In the genomic region with DNA sequence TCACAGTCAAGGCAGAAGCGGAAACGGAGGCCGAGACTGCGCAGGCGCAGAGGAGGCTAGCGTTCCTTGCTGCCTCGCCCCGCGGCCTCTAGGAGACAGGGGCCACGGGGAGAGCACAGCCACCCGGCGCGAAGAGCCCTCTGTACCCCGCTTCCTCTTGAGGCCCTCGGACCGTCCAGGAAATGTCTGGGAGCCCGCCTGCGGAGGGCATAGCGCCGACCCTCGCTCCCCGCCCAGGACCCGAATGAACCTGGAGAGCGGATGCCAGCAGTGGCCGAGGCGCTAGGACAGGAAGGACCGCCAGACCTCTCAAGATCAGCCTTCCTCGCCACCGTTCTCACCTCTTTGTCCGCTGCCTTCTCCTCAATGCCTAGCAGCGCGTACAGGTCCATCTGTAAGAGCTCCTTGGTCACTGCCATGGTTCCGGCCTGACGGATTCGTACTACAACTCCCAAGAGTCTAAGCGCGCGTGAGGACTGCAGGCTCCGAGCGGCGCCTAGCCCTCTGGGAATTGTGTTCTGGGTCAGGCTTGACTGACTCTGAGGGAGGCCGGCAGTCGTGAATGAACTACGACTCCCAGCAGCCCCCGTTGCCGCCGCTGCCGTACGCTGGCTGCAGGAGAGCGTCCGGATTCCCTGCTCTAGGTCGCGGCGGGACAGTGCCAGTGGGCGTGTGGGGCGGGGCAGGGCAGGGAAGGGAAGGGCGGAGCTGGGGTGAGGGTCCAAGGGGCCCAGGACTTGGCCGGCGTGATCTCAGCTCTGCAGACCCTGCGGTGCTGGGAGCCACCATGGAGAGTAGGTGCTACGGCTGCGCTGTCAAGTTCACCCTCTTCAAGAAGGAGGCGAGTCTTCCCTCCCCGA, we compare ENCODE assay signal across 8 cellular contexts. TPM values are rescaled to one million over a fixed set of nuclear protein-coding genes. Genes with fewer than 3 reads are reported as not detected.
A peak's percentile ranks its signal among the peaks of the same experiment; 100 is the strongest.
DNase-seq lines count a peak whose midpoint lies in the region; ATAC-seq and TF ChIP-seq lines count a peak whose summit lies in the region.

A gene with protein sequence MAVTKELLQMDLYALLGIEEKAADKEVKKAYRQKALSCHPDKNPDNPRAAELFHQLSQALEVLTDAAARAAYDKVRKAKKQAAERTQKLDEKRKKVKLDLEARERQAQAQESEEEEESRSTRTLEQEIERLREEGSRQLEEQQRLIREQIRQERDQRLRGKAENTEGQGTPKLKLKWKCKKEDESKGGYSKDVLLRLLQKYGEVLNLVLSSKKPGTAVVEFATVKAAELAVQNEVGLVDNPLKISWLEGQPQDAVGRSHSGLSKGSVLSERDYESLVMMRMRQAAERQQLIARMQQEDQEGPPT (minus strand): TSS at position 446 of the 860 bp plus-strand sequence. CDS start 27 bp downstream, at position 419.
A gene with protein sequence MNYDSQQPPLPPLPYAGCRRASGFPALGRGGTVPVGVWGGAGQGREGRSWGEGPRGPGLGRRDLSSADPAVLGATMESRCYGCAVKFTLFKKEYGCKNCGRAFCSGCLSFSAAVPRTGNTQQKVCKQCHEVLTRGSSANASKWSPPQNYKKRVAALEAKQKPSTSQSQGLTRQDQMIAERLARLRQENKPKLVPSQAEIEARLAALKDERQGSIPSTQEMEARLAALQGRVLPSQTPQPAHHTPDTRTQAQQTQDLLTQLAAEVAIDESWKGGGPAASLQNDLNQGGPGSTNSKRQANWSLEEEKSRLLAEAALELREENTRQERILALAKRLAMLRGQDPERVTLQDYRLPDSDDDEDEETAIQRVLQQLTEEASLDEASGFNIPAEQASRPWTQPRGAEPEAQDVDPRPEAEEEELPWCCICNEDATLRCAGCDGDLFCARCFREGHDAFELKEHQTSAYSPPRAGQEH (plus strand): TSS at position 62 of the 860 bp plus-strand sequence. CDS start 501 bp downstream, at position 563.

- DNase-seq in BE2C (peak; percentile 99), GM19238 (ENCODE audit: insufficient read length, low spot score) (peak; percentile 85), NCI-H524 (lab: John Stamatoyannopoulos, UW) (peak; percentile 98 to 99), choroid plexus epithelial cell (ENCODE audit: low read depth) (peak; percentile 99), kidney glomerular epithelial cell (lab: John Stamatoyannopoulos, UW) (peak; percentile 97)
- DNase-seq in activated CD4-positive, alpha-beta T cell treated with anti-CD3 and anti-CD28 coated beads for 36 hours = peak; percentile 97
- DNase-seq in stimulated activated CD4-positive, alpha-beta T cell treated with anti-CD3 and anti-CD28 coated beads, Interleukin-1b, Interleukin-23, amount 100 ng/mL, for 1 hour (ENCODE audit: low read depth in 2 of 2) = peak; percentile 86 to 91

- H3K27ac Mint-ChIP-seq in activated CD4-positive, alpha-beta T cell treated with anti-CD3 and anti-CD28 coated beads for 36 hours = peak within 1 kb of the TSS; percentile 96

- TF ChIP-seq CTCF in BE2C (IDR thresholded peaks at IDR 0.05; ENCODE audit: low read depth, low read length) = no peak
- no peak for TF ChIP-seq CTCF in choroid plexus epithelial cell (conservative IDR thresholded peaks at IDR 0.05; ENCODE audit: low read depth, low read length)

- ATAC-seq in HG03442 (IDR thresholded peaks at IDR 0.05; ENCODE audit: unreplicated experiment) = peak; percentile 89
- ATAC-seq in activated CD4-positive, alpha-beta T cell treated with anti-CD3 and anti-CD28 coated beads for 36 hours = peak; percentile 98

- no peaks in the 10 kb centered on the region for H3K9me3 ChIP-seq in BE2C

- H3K4me1 ChIP-seq in BE2C = no peaks in the 10 kb centered on the region

- no peaks in the 10 kb centered on the region for H3K27me3 ChIP-seq in BE2C

- CTCF ChIA-PET in activated CD4-positive, alpha-beta T cell treated with anti-CD3 and anti-CD28 coated beads for 36 hours (lab: Charles Lee) = interaction anchor here (0.7 to 2.5 kb wide), 7 partner anchors 19 to 129 kb away, joined by 3 to 10 read pairs (median 4); a partner anchor contains a TSS

- peaks cover 19% of the 10 kb centered on the region for H3K4me1 Mint-ChIP-seq in activated CD4-positive, alpha-beta T cell treated with anti-CD3 and anti-CD28 coated beads for 36 hours

- intact Hi-C loops in activated CD4-positive, alpha-beta T cell treated with anti-CD3 and anti-CD28 coated beads for 36 hours (cut with DNase I, micrococcal nuclease) = loop anchor here (1.0 to 2.0 kb wide), 21 partner anchors 37 to 853 kb away; a partner anchor contains a TSS

- POLR2A ChIA-PET in activated CD4-positive, alpha-beta T cell treated with anti-CD3 and anti-CD28 coated beads for 36 hours (lab: Charles Lee) = interaction anchor here (0.7 to 1.0 kb wide), 3 partner anchors 9 to 243 kb away, joined by 3 read pairs; no protein-coding TSS in a partner anchor

- H3K36me3 Mint-ChIP-seq in activated CD4-positive, alpha-beta T cell treated with anti-CD3 and anti-CD28 coated beads for 36 hours (ENCODE audit: low read depth) = peaks cover 20% of the 10 kb centered on the region

- no peaks in the 10 kb centered on the region for H3K27me3 Mint-ChIP-seq in activated CD4-positive, alpha-beta T cell treated with anti-CD3 and anti-CD28 coated beads for 36 hours

- H3K36me3 ChIP-seq in BE2C = no peaks in the 10 kb centered on the region

- peak within 1 kb of the TSS; percentile 91 for H3K4me3 Mint-ChIP-seq in activated CD4-positive, alpha-beta T cell treated with anti-CD3 and anti-CD28 coated beads for 36 hours

- H3K9me3 Mint-ChIP-seq in activated CD4-positive, alpha-beta T cell treated with anti-CD3 and anti-CD28 coated beads for 36 hours (ENCODE audit: low read depth) = no peaks in the 10 kb centered on the region

- H3K4me3 ChIP-seq in BE2C (ENCODE audit: low read depth, low read length) = peak within 1 kb of the TSS; percentile 91
- H3K4me3 ChIP-seq in choroid plexus epithelial cell (ENCODE audit: low read depth, low read length) = peak within 1 kb of the TSS; percentile 100

RNA-seq across cellular contexts. Expression of the first gene that starts in this region (rescaled TPM):
- polyA plus RNA-seq in BE2C (2012; ENCODE audit: insufficient read depth, insufficient read length, low read depth) = 63.6 TPM
- total RNA-seq in activated CD4-positive, alpha-beta T cell treated with anti-CD3 and anti-CD28 coated beads for 36 hours = 10 to 100 TPM; 41.5 to 43.6 TPM

RNA-seq across cellular contexts. Expression of the second gene that starts in this region (rescaled TPM):
- polyA plus RNA-seq in BE2C (2012; ENCODE audit: insufficient read depth, insufficient read length, low read depth) = 9.9 TPM
- 10 to 100 TPM; 27.5 to 33.7 TPM for total RNA-seq in activated CD4-positive, alpha-beta T cell treated with anti-CD3 and anti-CD28 coated beads for 36 hours

Comparison
In these comparisons a context has a peak if more than half of its experiments do, and no peak if none do; other contexts are left out.
1. Peak in every context shown above with its lines: DNase-seq, ATAC-seq and H3K4me3 ChIP-seq.